In the genomic region with DNA sequence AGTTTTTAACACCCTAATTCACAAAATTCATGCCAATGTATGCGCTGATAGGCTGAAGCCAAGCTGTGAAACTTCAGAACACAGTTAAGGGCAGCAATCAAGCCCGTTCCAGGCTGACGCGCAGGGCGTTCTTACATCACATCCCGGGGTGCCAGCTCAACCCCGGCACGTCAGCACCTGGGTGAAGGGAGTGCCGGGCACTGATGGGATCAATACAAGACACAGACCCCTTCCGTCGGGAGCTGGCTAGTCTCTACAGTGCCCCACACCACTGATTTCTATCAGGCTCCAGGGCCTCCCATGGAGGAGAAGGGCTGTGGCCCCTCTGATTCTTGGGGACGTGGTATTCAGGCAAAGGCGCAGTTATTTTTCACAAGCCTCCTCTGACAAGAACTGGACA, we compare ENCODE assay signal across 10 cellular contexts. TPM values are rescaled to one million over a fixed set of nuclear protein-coding genes. Genes with fewer than 3 reads are reported as not detected.
"Had no signal": no experiment of that assay in that cellular context is flagged by ENCODE, and none has a peak within 500 bp of the region (broad histone marks: within the 10 kb centered on the region; RNA-seq: fewer than 3 reads in every experiment).

No MANE protein-coding gene starts in this region.

- H3K4me3 ChIP-seq: GM23248, HAP-1, K562 had no signal

- H2AFZ ChIP-seq: GM23248 had no signal

- H3K27ac ChIP-seq: GM23248 had no signal

- DNase-seq: GM23248, GOT3, H7, HFFc6, IMR-90 had no signal

- H3K9ac ChIP-seq: GM23248 had no signal

- ATAC-seq: HCT116, K562 had no signal

- H3K9me3 ChIP-seq: HAP-1 had no signal

RNA-seq across cellular contexts. Expression of a gene that starts 12.0 kb away (rescaled TPM):
- total RNA-seq: GM23248, H4, H7, HFFc6, HT-29, IMR-90, K562 had no signal
- polyA plus RNA-seq: GM23248, IMR-90, K562 had no signal
